In genomic region chrX:101658661-101659477, GRCh38 we compare ENCODE assay signal across 8 cellular contexts. TPM values are rescaled to one million over a fixed set of nuclear protein-coding genes. Genes with fewer than 3 reads are reported as not detected.
DNase-seq lines count a peak whose midpoint lies in the region; ATAC-seq and TF ChIP-seq lines count a peak whose summit lies in the region.

No MANE protein-coding gene starts in this region.

- POLR2A ChIA-PET in CD8-positive, alpha-beta memory T cell (lab: Charles Lee): no interaction called here
- POLR2A ChIA-PET in activated CD4-positive, alpha-beta T cell treated with anti-CD3 and anti-CD28 coated beads, Interleukin-2, amount 10 ng/mL, durations not matched to agents 7 days and 5 days (lab: Charles Lee): no interaction called here

- peak; percentile 30 to 71 (median 42) for DNase-seq in CD8-positive, alpha-beta memory T cell
- peak; percentile 81 for DNase-seq in GM23338 (ENCODE audit: low spot score)
- DNase-seq in NCI-H2029 (lab: John Stamatoyannopoulos, UW): peak; percentile 18
- peak; percentile 57 for DNase-seq in activated CD4-positive, alpha-beta T cell treated with anti-CD3 and anti-CD28 coated beads, Interleukin-2, amount 10 ng/mL, durations not matched to agents 7 days and 5 days
- DNase-seq in dorsolateral prefrontal cortex: peak; percentile 50 to 77 (median 72)
- peak; percentile 80 for DNase-seq in lower lobe of right lung
- peak; percentile 63 for DNase-seq in stimulated activated CD4-positive, alpha-beta T cell treated with anti-CD3 and anti-CD28 coated beads, Interleukin-4, amount 100 ng/mL, for 24 hours

- CTCF ChIA-PET in CD8-positive, alpha-beta memory T cell (lab: Charles Lee): no interaction called here
- CTCF ChIA-PET in activated CD4-positive, alpha-beta T cell treated with anti-CD3 and anti-CD28 coated beads, Interleukin-2, amount 10 ng/mL, durations not matched to agents 7 days and 5 days (lab: Charles Lee): no interaction called here

- peak overlapping the region in 7 of 8 donors; percentile 27 to 82 (median 52) for H3K27ac Mint-ChIP-seq in CD8-positive, alpha-beta memory T cell
- H3K27ac Mint-ChIP-seq in GM23338: peak overlapping the region; percentile 86
- peak overlapping the region; percentile 75 for H3K27ac Mint-ChIP-seq in activated CD4-positive, alpha-beta T cell treated with anti-CD3 and anti-CD28 coated beads, Interleukin-2, amount 10 ng/mL, durations not matched to agents 7 days and 5 days

- no peaks in the 10 kb centered on the region for H3K27me3 ChIP-seq in CD8-positive, alpha-beta memory T cell (ENCODE audit: insufficient read depth, low read length, poor library complexity, severe bottlenecking)
- H3K27me3 ChIP-seq in GM23338 (ENCODE audit: insufficient read depth) (no peaks in the 10 kb centered on the region), dorsolateral prefrontal cortex (peaks cover 0 to 69% (median 14%) of the 10 kb centered on the region in 45 donors), lower lobe of right lung (ENCODE audit: low read depth) (no peaks in the 10 kb centered on the region)

- peak overlapping the region; percentile 80 for H3K4me2 ChIP-seq in GM23338

- H3K36me3 ChIP-seq in CD8-positive, alpha-beta memory T cell (ENCODE audit: insufficient read depth, low read length): no peaks in the 10 kb centered on the region
- H3K36me3 ChIP-seq in GM23338 (ENCODE audit: insufficient read depth) (no peaks in the 10 kb centered on the region), lower lobe of right lung (no peaks in the 10 kb centered on the region)

- H2AFZ ChIP-seq in GM23338: no peak overlapping the region

- H3K4me3 ChIP-seq in CD8-positive, alpha-beta memory T cell (ENCODE audit: low read length): peak overlapping the region; percentile 73
- H3K4me3 ChIP-seq in GM23338 (peak overlapping the region; percentile 72), dorsolateral prefrontal cortex (peak overlapping the region; percentile 38 to 76 (median 63)), lower lobe of right lung (peak overlapping the region; percentile 67)

- no peaks in the 10 kb centered on the region for H3K9me3 ChIP-seq in CD8-positive, alpha-beta memory T cell (ENCODE audit: low read length)
- no peaks in the 10 kb centered on the region for H3K9me3 ChIP-seq in lower lobe of right lung

- H3K9me2 ChIP-seq in GM23338 (ENCODE audit: insufficient read depth): no peaks in the 10 kb centered on the region

- H3F3A ChIP-seq in GM23338 (replicated peaks; ENCODE audit: low read depth): no peaks in the 10 kb centered on the region

- no peaks in the 10 kb centered on the region for H3K36me3 Mint-ChIP-seq in CD8-positive, alpha-beta memory T cell
- peaks cover 24% of the 10 kb centered on the region for H3K36me3 Mint-ChIP-seq in GM23338 (ENCODE audit: low read depth)
- H3K36me3 Mint-ChIP-seq in activated CD4-positive, alpha-beta T cell treated with anti-CD3 and anti-CD28 coated beads, Interleukin-2, amount 10 ng/mL, durations not matched to agents 7 days and 5 days (ENCODE audit: low read depth): no peaks in the 10 kb centered on the region

- H3K27ac ChIP-seq in CD8-positive, alpha-beta memory T cell (ENCODE audit: low read depth, low read length): no peak overlapping the region
- H3K27ac ChIP-seq in GM23338 (ENCODE audit: low read depth) (peak overlapping the region; percentile 81), dorsolateral prefrontal cortex (peak overlapping the region in 57 of 59 donors; percentile 7 to 93 (median 77)), lower lobe of right lung (peak overlapping the region; percentile 46)

- peak overlapping the region; percentile 80 to 90 (median 83) for H3K4me3 Mint-ChIP-seq in CD8-positive, alpha-beta memory T cell
- H3K4me3 Mint-ChIP-seq in GM23338: peak overlapping the region; percentile 86
- H3K4me3 Mint-ChIP-seq in activated CD4-positive, alpha-beta T cell treated with anti-CD3 and anti-CD28 coated beads, Interleukin-2, amount 10 ng/mL, durations not matched to agents 7 days and 5 days: peak overlapping the region; percentile 73

- peaks cover 10 to 20% (median 11%) of the 10 kb centered on the region in 3 donors for H3K4me1 Mint-ChIP-seq in CD8-positive, alpha-beta memory T cell
- H3K4me1 Mint-ChIP-seq in GM23338: peaks cover 17% of the 10 kb centered on the region
- H3K4me1 Mint-ChIP-seq in activated CD4-positive, alpha-beta T cell treated with anti-CD3 and anti-CD28 coated beads, Interleukin-2, amount 10 ng/mL, durations not matched to agents 7 days and 5 days: peaks cover 26% of the 10 kb centered on the region

- ATAC-seq in GM23338 (peak; percentile 86), lower lobe of right lung (peak; percentile 87 to 94), GM18870 (IDR thresholded peaks at IDR 0.05; ENCODE audit: unreplicated experiment) (no peak)

- H4K20me1 ChIP-seq in GM23338 (replicated peaks; ENCODE audit: insufficient read depth): no peaks in the 10 kb centered on the region

- intact Hi-C loops in dorsolateral prefrontal cortex (cut with DNase I): loop anchor here in 1 of 2 donors (5.0 kb wide), 1 partner anchor 42 kb away; the partner anchor contains the start of gene ARMCX6
- intact Hi-C loops in lower lobe of right lung (cut with DNase I): no loop called here

- H3K9me3 Mint-ChIP-seq in CD8-positive, alpha-beta memory T cell: no peaks in the 10 kb centered on the region
- no peaks in the 10 kb centered on the region for H3K9me3 Mint-ChIP-seq in GM23338
- no peaks in the 10 kb centered on the region for H3K9me3 Mint-ChIP-seq in activated CD4-positive, alpha-beta T cell treated with anti-CD3 and anti-CD28 coated beads, Interleukin-2, amount 10 ng/mL, durations not matched to agents 7 days and 5 days

- H3K4me1 ChIP-seq in CD8-positive, alpha-beta memory T cell (ENCODE audit: insufficient read depth, low read length): no peaks in the 10 kb centered on the region
- peaks cover 4% of the 10 kb centered on the region; the same call in 1 of the 2 replicates for H3K4me1 ChIP-seq in GM23338 (ENCODE audit: insufficient read depth)
- no peaks in the 10 kb centered on the region for H3K4me1 ChIP-seq in lower lobe of right lung

- TF ChIP-seq CTCF in GM23338 (conservative IDR thresholded peaks at IDR 0.05; ENCODE audit: low read depth in 2 of 2) (no peak), dorsolateral prefrontal cortex (IDR thresholded peaks at IDR 0.05 in 54 of 56, conservative IDR thresholded peaks at IDR 0.05 in 2 of 56; ENCODE audit: low read depth in 1 of 56, partially characterized antibody in 56 of 56) (no peak), lower lobe of right lung (IDR thresholded peaks at IDR 0.05) (no peak)

- H3K79me2 ChIP-seq in GM23338 (replicated peaks; ENCODE audit: insufficient read depth): 0 out of 2 replicates have a peak, but pooled peaks cover 3% of the 10 kb centered on the region

- H3K27me3 Mint-ChIP-seq in CD8-positive, alpha-beta memory T cell: peaks cover 5 to 8% of the 10 kb centered on the region in 2 donors
- H3K27me3 Mint-ChIP-seq in GM23338 (ENCODE audit: insufficient read depth, low read depth, poor library complexity): peaks cover 7% of the 10 kb centered on the region
- peaks cover 6% of the 10 kb centered on the region for H3K27me3 Mint-ChIP-seq in activated CD4-positive, alpha-beta T cell treated with anti-CD3 and anti-CD28 coated beads, Interleukin-2, amount 10 ng/mL, durations not matched to agents 7 days and 5 days

TF ChIP-seq in GM23338, 12 proteins besides CTCF, POLR2A, EP300 and RAD21 (continues in another document):
- peak; percentile 75 for TF ChIP-seq POLR2AphosphoS5 (IDR thresholded peaks at IDR 0.05; ENCODE audit: low read depth)

RNA-seq across cellular contexts. Expression of gene ARMCX2, which starts 0.8 kb away (rescaled TPM):
- total RNA-seq in CD8-positive, alpha-beta memory T cell: 1 to 10 TPM; 4.7 to 5.2 TPM
- polyA plus RNA-seq in CD8-positive, alpha-beta memory T cell: 1.8 TPM
- 118 and 129 TPM in 2 replicates for total RNA-seq in GM23338 (2014; rRNA removed; shearing (Covaris generic))
- polyA plus RNA-seq in GM23338 (2016; fragmentation: Nextera tagmentation; extraction: Ambion mirVana): 47.8 and 48.2 TPM in 2 replicates
- total RNA-seq in activated CD4-positive, alpha-beta T cell treated with anti-CD3 and anti-CD28 coated beads, Interleukin-2, amount 10 ng/mL, durations not matched to agents 7 days and 5 days: 1 to 10 TPM; 2.4 to 2.6 TPM
- 100 to 1,000 TPM in 3 of 120 experiments, 10 to 100 TPM in 117; 37.7 to 113 (median 69.7) TPM for total RNA-seq in dorsolateral prefrontal cortex
- total RNA-seq in lower lobe of right lung: 24.8 TPM

RNA-seq across cellular contexts. Expression of gene ARMCX3, which starts 35.9 kb away (rescaled TPM):
- total RNA-seq in CD8-positive, alpha-beta memory T cell: 10 to 100 TPM; 49.9 to 52.5 TPM
- 23.4 TPM for polyA plus RNA-seq in CD8-positive, alpha-beta memory T cell
- 16.5 and 17.9 TPM in 2 replicates for total RNA-seq in GM23338 (2014; rRNA removed; shearing (Covaris generic))
- 11.8 and 14.4 TPM in 2 replicates for polyA plus RNA-seq in GM23338 (2016; fragmentation: Nextera tagmentation; extraction: Ambion mirVana)
- total RNA-seq in activated CD4-positive, alpha-beta T cell treated with anti-CD3 and anti-CD28 coated beads, Interleukin-2, amount 10 ng/mL, durations not matched to agents 7 days and 5 days: 10 to 100 TPM; 17.0 to 23.3 TPM
- total RNA-seq in dorsolateral prefrontal cortex (100 to 1,000 TPM in 45 of 120 experiments, 10 to 100 TPM in 75; 56.1 to 121 (median 93.7) TPM), lower lobe of right lung (48.4 TPM)

RNA-seq across cellular contexts. Expression of gene ARMCX6, which starts 41.1 kb away (rescaled TPM):
- 10 to 100 TPM; 70.1 TPM for total RNA-seq in CD8-positive, alpha-beta memory T cell
- 40.7 TPM for polyA plus RNA-seq in CD8-positive, alpha-beta memory T cell
- total RNA-seq in GM23338 (2014; rRNA removed; shearing (Covaris generic)): 21.2 and 23.8 TPM in 2 replicates
- polyA plus RNA-seq in GM23338 (2016; fragmentation: Nextera tagmentation; extraction: Ambion mirVana): 16.0 and 27.0 TPM in 2 replicates
- total RNA-seq in activated CD4-positive, alpha-beta T cell treated with anti-CD3 and anti-CD28 coated beads, Interleukin-2, amount 10 ng/mL, durations not matched to agents 7 days and 5 days: 10 to 100 TPM; 35.2 to 40.8 TPM
- total RNA-seq in dorsolateral prefrontal cortex: 10 to 100 TPM; 14.4 to 32.3 (median 23.9) TPM
- total RNA-seq in lower lobe of right lung: 36.5 TPM

Comparison
In these comparisons a context has a peak if more than half of its experiments do, and no peak if none do; other contexts are left out.
1. DNase-seq: peak in every context shown above with its lines; median percentile 81 in GM23338; 80 in lower lobe of right lung; 72 in dorsolateral prefrontal cortex; 63 in stimulated activated CD4-positive, alpha-beta T cell treated with anti-CD3 and anti-CD28 coated beads, Interleukin-4, amount 100 ng/mL, for 24 hours; 57 in activated CD4-positive, alpha-beta T cell treated with anti-CD3 and anti-CD28 coated beads, Interleukin-2, amount 10 ng/mL, durations not matched to agents 7 days and 5 days; 42 in CD8-positive, alpha-beta memory T cell; 18 in NCI-H2029.